1 cellular context compared by ENCODE assay signal in the genomic region with DNA sequence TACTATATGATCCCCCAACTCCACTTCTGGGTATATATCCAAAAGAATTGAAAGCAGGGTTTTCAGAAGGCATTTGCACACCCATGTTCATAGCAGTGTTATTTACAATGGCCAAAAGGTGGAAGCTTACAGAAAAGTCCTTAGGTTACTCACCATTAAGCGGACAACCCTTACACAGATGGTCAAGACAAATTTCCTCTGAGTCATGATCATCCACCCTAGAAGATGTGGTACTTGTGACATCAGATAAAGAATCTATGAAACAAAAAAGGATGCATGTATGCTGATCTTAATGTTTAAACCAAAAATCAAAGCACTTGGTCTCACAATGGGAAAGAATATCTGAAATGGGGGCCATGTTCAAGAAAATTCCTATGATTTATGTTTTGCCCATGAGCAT.
TF ChIP-seq lines count a peak whose summit lies in the region.

No MANE protein-coding gene starts in this region.

TF ChIP-seq in IMR-90, 13 proteins besides CTCF, POLR2A, EP300 and RAD21:
- TF ChIP-seq CEBPB (IDR thresholded peaks at IDR 0.05; ENCODE audit: low read depth, low read length), result no peak
- TF ChIP-seq MAFK (IDR thresholded peaks at IDR 0.05; ENCODE audit: low read depth, low read length), result no peak
- no peak for TF ChIP-seq FOS (IDR thresholded peaks at IDR 0.05; ENCODE audit: low read depth, low read length)
- no peak for TF ChIP-seq RFX5 (IDR thresholded peaks at IDR 0.05; ENCODE audit: low read depth, low read length)
- no peak for TF ChIP-seq SMC3 (IDR thresholded peaks at IDR 0.05; ENCODE audit: low read depth, low read length)
- TF ChIP-seq MAZ (IDR thresholded peaks at IDR 0.05; ENCODE audit: borderline replicate concordance, low read depth, low read length), result no peak
- TF ChIP-seq, protein P1, sequence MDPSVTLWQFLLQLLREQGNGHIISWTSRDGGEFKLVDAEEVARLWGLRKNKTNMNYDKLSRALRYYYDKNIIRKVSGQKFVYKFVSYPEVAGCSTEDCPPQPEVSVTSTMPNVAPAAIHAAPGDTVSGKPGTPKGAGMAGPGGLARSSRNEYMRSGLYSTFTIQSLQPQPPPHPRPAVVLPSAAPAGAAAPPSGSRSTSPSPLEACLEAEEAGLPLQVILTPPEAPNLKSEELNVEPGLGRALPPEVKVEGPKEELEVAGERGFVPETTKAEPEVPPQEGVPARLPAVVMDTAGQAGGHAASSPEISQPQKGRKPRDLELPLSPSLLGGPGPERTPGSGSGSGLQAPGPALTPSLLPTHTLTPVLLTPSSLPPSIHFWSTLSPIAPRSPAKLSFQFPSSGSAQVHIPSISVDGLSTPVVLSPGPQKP (IDR thresholded peaks at IDR 0.05; ENCODE audit: borderline replicate concordance, low read depth, low read length), result no peak
- TF ChIP-seq NFE2L2 (IDR thresholded peaks at IDR 0.05; ENCODE audit: low read depth, low read length), result no peak
- no peak for TF ChIP-seq BHLHE40 (IDR thresholded peaks at IDR 0.05; ENCODE audit: low read depth, low read length)
- TF ChIP-seq MXI1 (IDR thresholded peaks at IDR 0.05; ENCODE audit: borderline replicate concordance, low read depth, low read length), result no peak
- TF ChIP-seq RCOR1 (IDR thresholded peaks at IDR 0.05; ENCODE audit: insufficient replicate concordance, low read length), result no peak
- no peak for TF ChIP-seq CHD1 (IDR thresholded peaks at IDR 0.05; ENCODE audit: low read depth, low read length)
- TF ChIP-seq USF2 (IDR thresholded peaks at IDR 0.05; ENCODE audit: low read depth, low read length), result no peak
